ENCODE assay signal across 1 cellular context in the genomic region with DNA sequence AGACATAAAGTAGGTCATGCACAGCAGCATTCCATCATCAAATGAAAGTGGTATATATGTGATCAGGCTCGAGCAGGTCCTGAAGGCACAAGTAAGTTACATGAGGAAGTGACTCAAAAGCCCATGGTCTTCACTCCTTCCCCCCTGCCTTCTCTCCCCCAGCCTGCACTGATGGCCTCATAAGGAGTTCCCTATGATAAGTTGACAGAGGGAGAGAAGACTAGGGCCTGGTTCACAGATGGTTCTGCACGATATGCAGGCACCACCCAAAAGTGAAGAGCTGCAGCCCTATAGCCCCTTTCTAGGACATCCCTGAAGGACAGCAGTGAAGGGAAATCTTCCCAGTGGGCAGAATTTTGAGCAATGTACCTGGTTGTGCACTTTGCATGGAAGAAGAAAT. TPM values are rescaled to one million over a fixed set of nuclear protein-coding genes. Genes with fewer than 3 reads are reported as not detected.
"Had no signal": no experiment of that assay in that cellular context is flagged by ENCODE, and none has a peak within 500 bp of the region (broad histone marks: within the 10 kb centered on the region; RNA-seq: fewer than 3 reads in every experiment).

No MANE protein-coding gene starts in this region.

RNA-seq across cellular contexts. Expression of gene CCDC80, which starts 57.5 kb away (rescaled TPM):
- total RNA-seq: naive thymus-derived CD8-positive, alpha-beta T cell had no signal
